1 cellular context compared by ENCODE assay signal in the genomic region with DNA sequence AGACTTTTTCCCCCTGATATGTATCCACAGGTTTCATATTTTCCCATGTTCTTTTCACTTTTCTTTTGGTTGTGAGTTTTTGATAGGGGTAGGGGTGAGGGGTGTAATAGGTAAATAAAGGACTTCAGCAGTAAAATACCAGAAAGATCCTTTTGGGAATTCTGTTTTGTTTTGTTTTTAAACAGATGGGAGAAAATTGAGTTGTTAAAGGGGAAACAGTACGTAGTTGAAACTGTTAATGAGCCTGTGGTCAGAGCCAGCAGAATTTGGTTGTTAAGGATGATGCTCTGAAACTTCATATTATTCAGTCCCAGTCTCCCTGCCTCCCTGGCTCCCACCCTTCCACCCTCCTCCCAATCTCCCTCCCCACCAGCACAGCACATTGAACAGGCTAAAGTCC.
A peak's percentile ranks its signal among the peaks of the same experiment; 100 is the strongest.
TF ChIP-seq lines count a peak whose summit lies in the region.

No MANE protein-coding gene starts in this region.

TF ChIP-seq in GM12878, 131 proteins besides CTCF, POLR2A, EP300 and RAD21 (continued from another document):
- TF ChIP-seq, protein P1, sequence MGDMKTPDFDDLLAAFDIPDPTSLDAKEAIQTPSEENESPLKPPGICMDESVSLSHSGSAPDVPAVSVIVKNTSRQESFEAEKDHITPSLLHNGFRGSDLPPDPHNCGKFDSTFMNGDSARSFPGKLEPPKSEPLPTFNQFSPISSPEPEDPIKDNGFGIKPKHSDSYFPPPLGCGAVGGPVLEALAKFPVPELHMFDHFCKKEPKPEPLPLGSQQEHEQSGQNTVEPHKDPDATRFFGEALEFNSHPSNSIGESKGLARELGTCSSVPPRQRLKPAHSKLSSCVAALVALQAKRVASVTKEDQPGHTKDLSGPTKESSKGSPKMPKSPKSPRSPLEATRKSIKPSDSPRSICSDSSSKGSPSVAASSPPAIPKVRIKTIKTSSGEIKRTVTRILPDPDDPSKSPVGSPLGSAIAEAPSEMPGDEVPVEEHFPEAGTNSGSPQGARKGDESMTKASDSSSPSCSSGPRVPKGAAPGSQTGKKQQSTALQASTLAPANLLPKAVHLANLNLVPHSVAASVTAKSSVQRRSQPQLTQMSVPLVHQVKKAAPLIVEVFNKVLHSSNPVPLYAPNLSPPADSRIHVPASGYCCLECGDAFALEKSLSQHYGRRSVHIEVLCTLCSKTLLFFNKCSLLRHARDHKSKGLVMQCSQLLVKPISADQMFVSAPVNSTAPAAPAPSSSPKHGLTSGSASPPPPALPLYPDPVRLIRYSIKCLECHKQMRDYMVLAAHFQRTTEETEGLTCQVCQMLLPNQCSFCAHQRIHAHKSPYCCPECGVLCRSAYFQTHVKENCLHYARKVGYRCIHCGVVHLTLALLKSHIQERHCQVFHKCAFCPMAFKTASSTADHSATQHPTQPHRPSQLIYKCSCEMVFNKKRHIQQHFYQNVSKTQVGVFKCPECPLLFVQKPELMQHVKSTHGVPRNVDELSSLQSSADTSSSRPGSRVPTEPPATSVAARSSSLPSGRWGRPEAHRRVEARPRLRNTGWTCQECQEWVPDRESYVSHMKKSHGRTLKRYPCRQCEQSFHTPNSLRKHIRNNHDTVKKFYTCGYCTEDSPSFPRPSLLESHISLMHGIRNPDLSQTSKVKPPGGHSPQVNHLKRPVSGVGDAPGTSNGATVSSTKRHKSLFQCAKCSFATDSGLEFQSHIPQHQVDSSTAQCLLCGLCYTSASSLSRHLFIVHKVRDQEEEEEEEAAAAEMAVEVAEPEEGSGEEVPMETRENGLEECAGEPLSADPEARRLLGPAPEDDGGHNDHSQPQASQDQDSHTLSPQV (IDR thresholded peaks at IDR 0.05), result no peak
- peak; percentile 83 for TF ChIP-seq MTA2 (IDR thresholded peaks at IDR 0.05; ENCODE audit: low read depth)
- 0 out of 2 replicates have a peak, but pooled peaks have one; percentile 29 for TF ChIP-seq GATAD2B (conservative IDR thresholded peaks at IDR 0.05; ENCODE audit: low read depth)
- peak; percentile 37 for TF ChIP-seq RUNX3 (IDR thresholded peaks at IDR 0.05; ENCODE audit: low read length)
- TF ChIP-seq, protein P2, sequence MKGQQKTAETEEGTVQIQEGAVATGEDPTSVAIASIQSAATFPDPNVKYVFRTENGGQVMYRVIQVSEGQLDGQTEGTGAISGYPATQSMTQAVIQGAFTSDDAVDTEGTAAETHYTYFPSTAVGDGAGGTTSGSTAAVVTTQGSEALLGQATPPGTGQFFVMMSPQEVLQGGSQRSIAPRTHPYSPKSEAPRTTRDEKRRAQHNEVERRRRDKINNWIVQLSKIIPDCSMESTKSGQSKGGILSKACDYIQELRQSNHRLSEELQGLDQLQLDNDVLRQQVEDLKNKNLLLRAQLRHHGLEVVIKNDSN (IDR thresholded peaks at IDR 0.05; ENCODE audit: borderline replicate concordance, extremely low read length, insufficient read depth, low read depth, low read length), result no peak
- TF ChIP-seq PAX8 (IDR thresholded peaks at IDR 0.05), result no peak
- TF ChIP-seq, protein P3, sequence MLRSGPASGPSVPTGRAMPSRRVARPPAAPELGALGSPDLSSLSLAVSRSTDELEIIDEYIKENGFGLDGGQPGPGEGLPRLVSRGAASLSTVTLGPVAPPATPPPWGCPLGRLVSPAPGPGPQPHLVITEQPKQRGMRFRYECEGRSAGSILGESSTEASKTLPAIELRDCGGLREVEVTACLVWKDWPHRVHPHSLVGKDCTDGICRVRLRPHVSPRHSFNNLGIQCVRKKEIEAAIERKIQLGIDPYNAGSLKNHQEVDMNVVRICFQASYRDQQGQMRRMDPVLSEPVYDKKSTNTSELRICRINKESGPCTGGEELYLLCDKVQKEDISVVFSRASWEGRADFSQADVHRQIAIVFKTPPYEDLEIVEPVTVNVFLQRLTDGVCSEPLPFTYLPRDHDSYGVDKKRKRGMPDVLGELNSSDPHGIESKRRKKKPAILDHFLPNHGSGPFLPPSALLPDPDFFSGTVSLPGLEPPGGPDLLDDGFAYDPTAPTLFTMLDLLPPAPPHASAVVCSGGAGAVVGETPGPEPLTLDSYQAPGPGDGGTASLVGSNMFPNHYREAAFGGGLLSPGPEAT (IDR thresholded peaks at IDR 0.05; ENCODE audit: low read depth), result peak; percentile 81
- no peak for TF ChIP-seq NFXL1 (IDR thresholded peaks at IDR 0.05; ENCODE audit: borderline replicate concordance)
